ENCODE assay signal across 19 cellular contexts in genomic region chr2:58701688-58702301, GRCh38.
DNase-seq lines count a peak whose midpoint lies in the region; ATAC-seq, FAIRE-seq and TF ChIP-seq lines count a peak whose summit lies in the region.
"Had no signal": no experiment of that assay in that cellular context is flagged by ENCODE, and none has a peak within 500 bp of the region (broad histone marks: within the 10 kb centered on the region; RNA-seq: fewer than 3 reads in every experiment).

No MANE protein-coding gene starts in this region.

- H3K4me3 ChIP-seq in K562 (no peak overlapping the region), lower lobe of right lung (no peak overlapping the region), gastrocnemius medialis (no peak overlapping the region)
- H3K4me3 ChIP-seq: hepatocyte, left ventricle myocardium inferior, upper lobe of left lung had no signal

- H3K9me1 ChIP-seq in K562 (ENCODE audit: control insufficient read depth, insufficient read depth, low read length) = no peaks in the 10 kb centered on the region

- peak overlapping the region; percentile 90 for H2AFZ ChIP-seq in K562 (ENCODE audit: low read depth, low read length)
- H2AFZ ChIP-seq: hepatocyte had no signal

- POLR2A ChIA-PET in K562 (lab: Yijun Ruan, JAX) = no interaction called here

- H3K9me3 ChIP-seq in K562 (replicated peaks; ENCODE audit: control insufficient read depth, insufficient read depth, low read depth, low read length) = no peaks in the 10 kb centered on the region
- H3K9me3 ChIP-seq in lower lobe of right lung = no peaks in the 10 kb centered on the region
- H3K9me3 ChIP-seq in gastrocnemius medialis = no peaks in the 10 kb centered on the region
- H3K9me3 ChIP-seq: left ventricle myocardium inferior, upper lobe of left lung had no signal

- DNase-seq in K562 (ENCODE audit: extremely low read depth in 1 of 4, low spot score in 3 of 4) (no peak), lower lobe of right lung (no peak), activated gamma-delta T cell (lab: John Stamatoyannopoulos, UW) (no peak), NCI-H526 (lab: John Stamatoyannopoulos, UW) (no peak), gastrocnemius medialis (no peak)
- DNase-seq: activated naive CD8-positive, alpha-beta T cell treated with anti-CD3 and anti-CD28 coated beads, Interleukin-2, amount 50 U/mL, for 24 hours; left ventricle myocardium inferior; NCI-H1092 treated with DMSO at 0.1 percent for 48 hours; NCI-H446; right cardiac atrium; stimulated activated CD4-positive, alpha-beta T cell treated with anti-CD3 and anti-CD28 coated beads, Interleukin-2, amount 100 ng/mL, for 48 hours; T-cell; upper lobe of left lung had no signal

- H4K20me1 ChIP-seq in K562 (replicated peaks; ENCODE audit: control insufficient read depth, insufficient read depth, low read length) = no peaks in the 10 kb centered on the region

- H3K4me1 ChIP-seq in K562 (replicated peaks in 1 of 2; ENCODE audit: control insufficient read depth in 2 of 2, insufficient read depth in 2 of 2, low read length in 2 of 2) (no peaks in the 10 kb centered on the region; a peak in 2 of 5 replicates), lower lobe of right lung (no peaks in the 10 kb centered on the region), gastrocnemius medialis (no peaks in the 10 kb centered on the region)
- H3K4me1 ChIP-seq: left ventricle myocardium inferior, upper lobe of left lung had no signal

- in situ Hi-C loops in K562 (cut with MboI) (no loop called here), gastrocnemius medialis (cut with MboI; ENCODE audit: low sequenced_read_pairs in 4 of 4) (no loop called here)

- no peak for TF ChIP-seq RAD21 in K562 (CRISPR knock-in tag; conservative IDR thresholded peaks at IDR 0.05 in 1 of 2, IDR thresholded peaks at IDR 0.05 in 1 of 2)

- peak; percentile 74 for ATAC-seq in GM21390 (IDR thresholded peaks at IDR 0.05; ENCODE audit: unreplicated experiment)
- peak; percentile 65 for ATAC-seq in HG03175 (IDR thresholded peaks at IDR 0.05; ENCODE audit: unreplicated experiment)
- ATAC-seq in K562 = peak; percentile 59
- ATAC-seq in lower lobe of right lung = no peak
- ATAC-seq in gastrocnemius medialis = no peak
- ATAC-seq: activated naive CD8-positive, alpha-beta T cell treated with anti-CD3 and anti-CD28 coated beads, Interleukin-2, amount 50 U/mL, for 24 hours; esophagus mucosa; right cardiac atrium; T-cell had no signal

- no peak for TF ChIP-seq CTCF in K562 (IDR thresholded peaks at IDR 0.05 in 2 of 3, conservative IDR thresholded peaks at IDR 0.05 in 1 of 3; ENCODE audit: insufficient read depth in 2 of 3, low read depth in 1 of 3, low read length in 3 of 3)
- no peak for TF ChIP-seq CTCF in lower lobe of right lung (IDR thresholded peaks at IDR 0.05)
- no peak for TF ChIP-seq CTCF in gastrocnemius medialis (IDR thresholded peaks at IDR 0.05 in 4 of 5, conservative IDR thresholded peaks at IDR 0.05 in 1 of 5)

- H3K9ac ChIP-seq in K562 (ENCODE audit: insufficient read depth in 1 of 2, low read depth in 2 of 2, low read length in 2 of 2) = no peak overlapping the region

- H3K27ac ChIP-seq in K562 (ENCODE audit: extremely low read depth, low read depth, low read length) (no peak overlapping the region), lower lobe of right lung (no peak overlapping the region), gastrocnemius medialis (no peak overlapping the region)
- H3K27ac ChIP-seq: hepatocyte, left ventricle myocardium inferior, upper lobe of left lung had no signal

- WGBS in K562 (ENCODE audit: insufficient coverage, low coverage, missing lambda C conversion rate) = 73% methylated on average over 3 of the region's 3 CpGs

- CTCF ChIA-PET in K562 (lab: Yijun Ruan, JAX; ENCODE audit: low intra/inter-chr PET ratio) = no interaction called here

- H3K36me3 ChIP-seq in K562 (ENCODE audit: control insufficient read depth, insufficient read depth, low read length) (no peaks in the 10 kb centered on the region), lower lobe of right lung (no peaks in the 10 kb centered on the region), gastrocnemius medialis (no peaks in the 10 kb centered on the region)
- H3K36me3 ChIP-seq: left ventricle myocardium inferior, upper lobe of left lung had no signal

- intact Hi-C loops in K562 (cut with micrococcal nuclease) (no loop called here), lower lobe of right lung (cut with DNase I) (no loop called here), gastrocnemius medialis (cut with DNase I; ENCODE audit: low total_unique reads) (no loop called here)

- H3K27me3 ChIP-seq in K562 (ENCODE audit: control insufficient read depth in 2 of 2, insufficient read depth in 2 of 2, low read length in 2 of 2) (no peaks in the 10 kb centered on the region), lower lobe of right lung (ENCODE audit: low read depth) (no peaks in the 10 kb centered on the region), gastrocnemius medialis (no peaks in the 10 kb centered on the region)
- H3K27me3 ChIP-seq: hepatocyte, upper lobe of left lung had no signal

- BruUV-seq in K562 (replicated peaks; lab: Mats Ljungman, UMichigan) = no TSS peak

- FAIRE-seq in G401.6 (lab: Jason Lieb, UNC) = peak; percentile 40
- FAIRE-seq in K562 (lab: Jason Lieb, UNC) = no peak
- FAIRE-seq: colon had no signal

- TF ChIP-seq EP300 in K562 (IDR thresholded peaks at IDR 0.05; ENCODE audit: low read length) = no peak

- no peaks in the 10 kb centered on the region for H3K79me2 ChIP-seq in K562 (ENCODE audit: control insufficient read depth, insufficient read depth, low read length)
- H3K79me2 ChIP-seq: hepatocyte had no signal

- H3K4me2 ChIP-seq in K562 (ENCODE audit: insufficient read depth, low read length) = no peak overlapping the region
- H3K4me2 ChIP-seq: hepatocyte had no signal

- TF ChIP-seq POLR2A in K562 (conservative IDR thresholded peaks at IDR 0.05) (no peak), gastrocnemius medialis (IDR thresholded peaks at IDR 0.05) (no peak)

TF ChIP-seq in K562, 482 proteins besides CTCF, POLR2A, EP300 and RAD21:
- TF ChIP-seq PHB (CRISPR knock-in tag; IDR thresholded peaks at IDR 0.05) (no peak), NR2C1 (IDR thresholded peaks at IDR 0.05) (no peak), NR2C1 (tag; IDR thresholded peaks at IDR 0.05) (no peak), CREB1 (IDR thresholded peaks at IDR 0.05) (no peak), CREB1 (CRISPR knock-in tag; IDR thresholded peaks at IDR 0.05) (no peak), ZBTB5 (IDR thresholded peaks at IDR 0.05) (no peak), ZNF224 (CRISPR knock-in tag; IDR thresholded peaks at IDR 0.05) (no peak), GABPB2 (CRISPR knock-in tag; conservative IDR thresholded peaks at IDR 0.05) (no peak), ZNF175 (CRISPR knock-in tag; IDR thresholded peaks at IDR 0.05; ENCODE audit: low read depth) (peak; percentile 32; the same call in 1 of the 2 replicates)

Comparison
In these comparisons a context has a peak if more than half of its experiments do, and no peak if none do; other contexts are left out.
1. ATAC-seq: peak in GM21390 (single experiment), HG03175 (single experiment) and K562 (single experiment); none in lower lobe of right lung (0 of 2) and gastrocnemius medialis (0 of 2).